8 cellular contexts compared by ENCODE assay signal in genomic region chr12:14364583-14365271, GRCh38. TPM values are rescaled to one million over a fixed set of nuclear protein-coding genes. Genes with fewer than 3 reads are reported as not detected.
DNase-seq lines count a peak whose midpoint lies in the region; ATAC-seq and TF ChIP-seq lines count a peak whose summit lies in the region.

No MANE protein-coding gene starts in this region.

- H3K27me3 ChIP-seq in RWPE2 (ENCODE audit: insufficient read depth, poor library complexity, severe bottlenecking) (no peaks in the 10 kb centered on the region), esophagus (ENCODE audit: control insufficient read depth in 1 of 2, insufficient read depth in 2 of 2, low read length in 2 of 2) (no peaks in the 10 kb centered on the region), psoas muscle (ENCODE audit: insufficient read depth in 3 of 3, low read length in 2 of 3) (no peaks in the 10 kb centered on the region)

- no peaks in the 10 kb centered on the region for H3K4me1 Mint-ChIP-seq in Calu3 (ENCODE audit: low read depth, unreplicated experiment)

- H3K4me3 Mint-ChIP-seq in Calu3 (ENCODE audit: low read depth, unreplicated experiment), result peak overlapping the region; percentile 53

- H3K36me3 ChIP-seq in RWPE2 (ENCODE audit: low read depth) (no peaks in the 10 kb centered on the region), esophagus (ENCODE audit: control insufficient read depth in 2 of 2, insufficient read depth in 2 of 2, low read length in 1 of 2) (no peaks in the 10 kb centered on the region), psoas muscle (ENCODE audit: insufficient read depth in 1 of 2, low read depth in 1 of 2) (no peaks in the 10 kb centered on the region)

- H3K9me3 Mint-ChIP-seq in Calu3 (ENCODE audit: low read depth, unreplicated experiment), result no peaks in the 10 kb centered on the region

- H3K36me3 Mint-ChIP-seq in Calu3 (ENCODE audit: insufficient read depth, unreplicated experiment), result peaks cover 34% of the 10 kb centered on the region

- CTCF ChIA-PET in Calu3 (lab: Charles Lee), result interaction anchor here (1.0 to 1.9 kb wide), 8 partner anchors 9 to 127 kb away, joined by 3 to 21 read pairs (median 4); no protein-coding TSS in a partner anchor

- H3K27ac ChIP-seq in RWPE2 (ENCODE audit: poor library complexity, severe bottlenecking) (peak overlapping the region; percentile 83), esophagus (ENCODE audit: low read depth in 2 of 2, low read length in 1 of 2) (peak overlapping the region; percentile 55 to 99), psoas muscle (peak overlapping the region; percentile 97)

- DNase-seq in Calu3 (no peak), RWPE2 (ENCODE audit: low spot score) (no peak), psoas muscle (no peak), AG08396 (ENCODE audit: low spot score) (no peak), iPS-NIHi11 (ENCODE audit: low spot score) (no peak), NCI-H510A treated with DMSO at 0.1 percent for 48 hours (lab: John Stamatoyannopoulos, UW) (no peak), NCI-H1417 (lab: John Stamatoyannopoulos, UW) (no peak)

- H3K4me1 ChIP-seq in RWPE2 (ENCODE audit: insufficient read depth, poor library complexity, severe bottlenecking), result peaks cover 7% of the 10 kb centered on the region
- no peaks in the 10 kb centered on the region for H3K4me1 ChIP-seq in esophagus (ENCODE audit: control insufficient read depth in 2 of 2, insufficient read depth in 2 of 2, low read length in 1 of 2)
- peaks cover 5% of the 10 kb centered on the region for H3K4me1 ChIP-seq in psoas muscle

- 90 to 92% methylated on average over 8 of the region's 8 CpGs for WGBS in esophagus, 2 donors
- WGBS in psoas muscle, 3 donors, result 91 to 92% (median 91%) methylated on average over 8 of the region's 8 CpGs

- ATAC-seq in RWPE2 (ENCODE audit: low read depth) (no peak), psoas muscle (no peak)

- intact Hi-C loops in Calu3 (cut with micrococcal nuclease; ENCODE audit: unreplicated experiment) (loop anchor here (1.0 to 5.0 kb wide), 2 partner anchors 107 to 177 kb away; no protein-coding TSS in a partner anchor), psoas muscle (cut with DNase I) (loop anchor here (5.0 kb wide), 3 partner anchors 48 to 1577 kb away; partner anchors contain the start of gene APOLD1 (in 1 of the 2))

- H3K27ac Mint-ChIP-seq in Calu3 (ENCODE audit: unreplicated experiment), result peak overlapping the region; percentile 29

- peak overlapping the region; percentile 63 for H3K4me3 ChIP-seq in RWPE2 (ENCODE audit: severe bottlenecking)
- peak overlapping the region in 1 of 2 donors; percentile 80 for H3K4me3 ChIP-seq in esophagus (ENCODE audit: low read depth in 1 of 2, low read length in 2 of 2)
- peak overlapping the region; percentile 81 for H3K4me3 ChIP-seq in psoas muscle

- no peaks in the 10 kb centered on the region for H3K9me3 ChIP-seq in RWPE2 (ENCODE audit: severe bottlenecking)
- H3K9me3 ChIP-seq in esophagus (ENCODE audit: control insufficient read depth in 2 of 2, insufficient read depth in 1 of 2, low read depth in 1 of 2, low read length in 1 of 2), result no peaks in the 10 kb centered on the region
- no peaks in the 10 kb centered on the region for H3K9me3 ChIP-seq in psoas muscle

- BruUV-seq in Calu3 (replicated peaks; lab: Mats Ljungman, UMichigan), result no TSS peak

- no peaks in the 10 kb centered on the region for H3K27me3 Mint-ChIP-seq in Calu3 (ENCODE audit: unreplicated experiment)

- TF ChIP-seq CTCF in Calu3 (IDR thresholded peaks at IDR 0.05; ENCODE audit: unreplicated experiment) (no peak), RWPE2 (IDR thresholded peaks at IDR 0.05; ENCODE audit: poor library complexity, severe bottlenecking) (no peak), psoas muscle (IDR thresholded peaks at IDR 0.05) (no peak)

RNA-seq across cellular contexts. Expression of gene ATF7IP, which starts 0.8 kb away (rescaled TPM):
- 72.7 and 89.0 TPM in 2 replicates for total RNA-seq in Calu3 (2022)
- 10 to 100 TPM in 1 of 2 donors, 1 to 10 TPM in 1; 8.0 to 10.1 TPM for polyA plus RNA-seq in esophagus
- 10 to 100 TPM; 28.5 to 56.3 (median 37.9) TPM for total RNA-seq in psoas muscle
- polyA plus RNA-seq in psoas muscle, result 10 to 100 TPM in 1 of 3 donors, 1 to 10 TPM in 2; 3.9 to 13.4 (median 5.8) TPM
